ENCODE assay signal across 12 cellular contexts in genomic region chr2:128319773-128320608, GRCh38. TPM values are rescaled to one million over a fixed set of nuclear protein-coding genes. Genes with fewer than 3 reads are reported as not detected.
DNase-seq lines count a peak whose midpoint lies in the region; ATAC-seq, FAIRE-seq and TF ChIP-seq lines count a peak whose summit lies in the region.
"Had no signal": no experiment of that assay in that cellular context is flagged by ENCODE, and none has a peak within 500 bp of the region (broad histone marks: within the 10 kb centered on the region; RNA-seq: fewer than 3 reads in every experiment).

No MANE protein-coding gene starts in this region.

- POLR2A ChIA-PET in GM10248 (lab: Yijun Ruan, JAX): no interaction called here

- H3K36me3 ChIP-seq in BLaER1 (peaks cover 10% of the 10 kb centered on the region; the same call in 1 of the 2 replicates), astrocyte (ENCODE audit: insufficient read depth, low read length) (no peaks in the 10 kb centered on the region)
- H3K36me3 ChIP-seq: breast epithelium had no signal

- H4K20me1 ChIP-seq in BLaER1 (peaks cover 31% of the 10 kb centered on the region), astrocyte (ENCODE audit: insufficient read depth, low read length) (peaks cover 28% of the 10 kb centered on the region)

- CTCF ChIA-PET in GM10248 (lab: Yijun Ruan, JAX): interaction anchor here (1.0 kb wide), 1 partner anchor 11 kb away, joined by 6 read pairs; no protein-coding TSS in a partner anchor

- H3K27ac Mint-ChIP-seq in astrocyte (ENCODE audit: unreplicated experiment): no peak overlapping the region
- peak overlapping the region in 1 of 2 donors; percentile 75 for H3K27ac Mint-ChIP-seq in natural killer cell

- H3K27me3 ChIP-seq in BLaER1: no peaks in the 10 kb centered on the region
- H3K27me3 ChIP-seq in astrocyte (ENCODE audit: insufficient read depth, low read length): no peaks in the 10 kb centered on the region
- H3K27me3 ChIP-seq: breast epithelium had no signal

- H3K27me3 Mint-ChIP-seq in astrocyte (ENCODE audit: low read depth, unreplicated experiment): peaks cover 11% of the 10 kb centered on the region
- peaks cover 0 to 5% of the 10 kb centered on the region in 2 donors for H3K27me3 Mint-ChIP-seq in natural killer cell (ENCODE audit: low read depth in 2 of 2)

- peak overlapping the region; percentile 27 for H3K4me3 Mint-ChIP-seq in astrocyte (ENCODE audit: unreplicated experiment)
- H3K4me3 Mint-ChIP-seq in natural killer cell: peak overlapping the region; percentile 72

- peaks cover 29% of the 10 kb centered on the region for H3K79me2 ChIP-seq in astrocyte (ENCODE audit: insufficient read depth, low read length)

- DNase-seq in GM10248 (ENCODE audit: extremely low spot score): peak; percentile 19
- no peak for DNase-seq in astrocyte (ENCODE audit: low read depth)
- DNase-seq in natural killer cell: no peak
- no peak for DNase-seq in NAMALWA (ENCODE audit: low spot score)
- DNase-seq in HCEC 1CT: no peak
- DNase-seq: activated CD4-positive, alpha-beta T cell treated with anti-CD3 and anti-CD28 coated beads for 4 hours; NCI-H187; stimulated activated naive CD4-positive, alpha-beta T cell had no signal

- no peak for TF ChIP-seq CTCF in GM10248 (IDR thresholded peaks at IDR 0.05; ENCODE audit: control extremely low read depth, extremely low read depth, low read depth, missing control alignments)
- TF ChIP-seq CTCF in astrocyte (IDR thresholded peaks at IDR 0.05; ENCODE audit: insufficient read depth, low read depth, low read length): no peak
- no peak for TF ChIP-seq CTCF in natural killer cell (IDR thresholded peaks at IDR 0.05)

- intact Hi-C loops in natural killer cell (cut with micrococcal nuclease): loop anchor here (5.0 kb wide), 1 partner anchor 48 kb away; no protein-coding TSS in a partner anchor

- H3K9me3 Mint-ChIP-seq in astrocyte (ENCODE audit: unreplicated experiment) (no peaks in the 10 kb centered on the region), natural killer cell (no peaks in the 10 kb centered on the region)

- H3K36me3 Mint-ChIP-seq in astrocyte (ENCODE audit: low read depth, unreplicated experiment) (no peaks in the 10 kb centered on the region), natural killer cell (no peaks in the 10 kb centered on the region)

- H3K4me3 ChIP-seq in BLaER1 (peak overlapping the region; percentile 76), astrocyte (ENCODE audit: insufficient read depth, low read depth, low read length) (no peak overlapping the region)

- ATAC-seq in natural killer cell: no peak
- ATAC-seq in HG02870 (IDR thresholded peaks at IDR 0.05; ENCODE audit: unreplicated experiment): no peak
- ATAC-seq in GM21360 (IDR thresholded peaks at IDR 0.05; ENCODE audit: unreplicated experiment): no peak

- peaks cover 4% of the 10 kb centered on the region for H3K4me1 Mint-ChIP-seq in astrocyte (ENCODE audit: low read depth, unreplicated experiment)
- H3K4me1 Mint-ChIP-seq in natural killer cell: peaks cover 36 to 42% of the 10 kb centered on the region in 2 donors

- FAIRE-seq in astrocyte (lab: Jason Lieb, UNC): no peak

- H2AFZ ChIP-seq in astrocyte (ENCODE audit: low read depth, low read length): no peak overlapping the region

- no peak overlapping the region for H3K27ac ChIP-seq in BLaER1
- H3K27ac ChIP-seq in astrocyte (ENCODE audit: low read depth, low read length): no peak overlapping the region

- H3K9ac ChIP-seq in BLaER1 (peak overlapping the region; percentile 78), astrocyte (ENCODE audit: low read length) (no peak overlapping the region)

- H3K4me1 ChIP-seq in BLaER1 (peaks cover 78% of the 10 kb centered on the region), astrocyte (ENCODE audit: insufficient read depth, low read length) (peaks cover 26% of the 10 kb centered on the region)

- H3K9me3 ChIP-seq in BLaER1: no peaks in the 10 kb centered on the region
- H3K9me3 ChIP-seq in astrocyte (ENCODE audit: insufficient read depth, low read depth, low read length): no peaks in the 10 kb centered on the region
- H3K9me3 ChIP-seq: breast epithelium had no signal

- peak overlapping the region; percentile 100 for H3K4me2 ChIP-seq in BLaER1
- H3K4me2 ChIP-seq in astrocyte (ENCODE audit: low read length): no peak overlapping the region

RNA-seq across cellular contexts. Expression of gene HS6ST1, which starts 1.3 kb away (rescaled TPM):
- total RNA-seq in astrocyte (20.5 and 20.9 TPM in 2 replicates), natural killer cell (10 to 100 TPM; 18.9 to 35.9 (median 28.8) TPM)
